19 cellular contexts compared by ENCODE assay signal in the genomic region with DNA sequence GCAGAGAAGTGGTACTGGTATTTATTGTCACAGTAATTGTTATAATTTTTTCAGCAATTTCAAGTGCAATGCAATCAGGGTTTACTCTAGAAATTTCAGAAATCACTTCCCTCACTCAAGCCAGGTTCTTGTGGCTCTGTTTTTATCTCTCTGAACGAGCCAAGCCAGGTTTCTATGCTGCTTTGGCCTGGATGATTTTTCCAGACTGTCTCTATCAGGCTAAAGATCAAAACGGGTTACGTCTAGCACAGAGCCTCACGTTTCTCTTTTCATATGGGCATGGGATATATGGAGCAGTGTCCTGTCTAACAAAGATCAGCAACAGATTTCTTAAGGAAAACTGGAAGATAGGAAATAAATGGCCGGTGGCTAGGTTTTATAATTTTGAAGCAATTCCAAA.
DNase-seq lines count a peak whose midpoint lies in the region; ATAC-seq and TF ChIP-seq lines count a peak whose summit lies in the region.
"Had no signal": no experiment of that assay in that cellular context is flagged by ENCODE, and none has a peak within 500 bp of the region (broad histone marks: within the 10 kb centered on the region; RNA-seq: fewer than 3 reads in every experiment).

No MANE protein-coding gene starts in this region.

- ATAC-seq in SK-N-SH treated with all-trans-retinoic acid at 6 μM for 48 hours, result peak; percentile 6; the same call in 1 of the 3 replicates
- ATAC-seq in GM21529 (IDR thresholded peaks at IDR 0.05; ENCODE audit: unreplicated experiment), result no peak
- ATAC-seq: HCT116 had no signal

- CTCF ChIA-PET in activated CD4-positive, alpha-beta T cell treated with anti-CD3 and anti-CD28 coated beads, Interleukin-2, amount 10 ng/mL, durations not matched to agents 7 days and 5 days (lab: Charles Lee), result no interaction called here

- peak overlapping the region; percentile 93 for H3K27ac Mint-ChIP-seq in glutamatergic neuron (ENCODE audit: unreplicated experiment)
- no peak overlapping the region for H3K27ac Mint-ChIP-seq in activated CD4-positive, alpha-beta T cell treated with anti-CD3 and anti-CD28 coated beads, Interleukin-2, amount 10 ng/mL, durations not matched to agents 7 days and 5 days
- H3K27ac Mint-ChIP-seq: CD8-positive, alpha-beta memory T cell had no signal

- no peaks in the 10 kb centered on the region for H3K9me3 Mint-ChIP-seq in glutamatergic neuron (ENCODE audit: unreplicated experiment)
- H3K9me3 Mint-ChIP-seq in activated CD4-positive, alpha-beta T cell treated with anti-CD3 and anti-CD28 coated beads, Interleukin-2, amount 10 ng/mL, durations not matched to agents 7 days and 5 days, result no peaks in the 10 kb centered on the region

- TF ChIP-seq CTCF in glutamatergic neuron (IDR thresholded peaks at IDR 0.05; ENCODE audit: partially characterized antibody, unreplicated experiment), result no peak

- peaks cover 3% of the 10 kb centered on the region for H3K27me3 Mint-ChIP-seq in glutamatergic neuron (ENCODE audit: unreplicated experiment)
- H3K27me3 Mint-ChIP-seq in activated CD4-positive, alpha-beta T cell treated with anti-CD3 and anti-CD28 coated beads, Interleukin-2, amount 10 ng/mL, durations not matched to agents 7 days and 5 days, result no peaks in the 10 kb centered on the region
- H3K27me3 Mint-ChIP-seq: CD8-positive, alpha-beta memory T cell had no signal

- no peak overlapping the region for H3K4me3 Mint-ChIP-seq in glutamatergic neuron (ENCODE audit: unreplicated experiment)
- no peak overlapping the region for H3K4me3 Mint-ChIP-seq in activated CD4-positive, alpha-beta T cell treated with anti-CD3 and anti-CD28 coated beads, Interleukin-2, amount 10 ng/mL, durations not matched to agents 7 days and 5 days
- H3K4me3 Mint-ChIP-seq: CD8-positive, alpha-beta memory T cell had no signal

- POLR2A ChIA-PET in activated CD4-positive, alpha-beta T cell treated with anti-CD3 and anti-CD28 coated beads, Interleukin-2, amount 10 ng/mL, durations not matched to agents 7 days and 5 days (lab: Charles Lee), result no interaction called here

- peaks cover 30% of the 10 kb centered on the region for H3K4me1 Mint-ChIP-seq in glutamatergic neuron (ENCODE audit: low read depth, unreplicated experiment)
- H3K4me1 Mint-ChIP-seq in activated CD4-positive, alpha-beta T cell treated with anti-CD3 and anti-CD28 coated beads, Interleukin-2, amount 10 ng/mL, durations not matched to agents 7 days and 5 days, result no peaks in the 10 kb centered on the region
- H3K4me1 Mint-ChIP-seq: CD8-positive, alpha-beta memory T cell had no signal

- no peaks in the 10 kb centered on the region for H3K36me3 Mint-ChIP-seq in glutamatergic neuron (ENCODE audit: unreplicated experiment)
- H3K36me3 Mint-ChIP-seq in activated CD4-positive, alpha-beta T cell treated with anti-CD3 and anti-CD28 coated beads, Interleukin-2, amount 10 ng/mL, durations not matched to agents 7 days and 5 days (ENCODE audit: low read depth), result no peaks in the 10 kb centered on the region
- H3K36me3 Mint-ChIP-seq: CD8-positive, alpha-beta memory T cell had no signal

- DNase-seq in NCI-H2171 treated with DMSO at 0.1 percent for 48 hours (lab: John Stamatoyannopoulos, UW), result peak; percentile 30
- DNase-seq in NCI-H2171 (lab: John Stamatoyannopoulos, UW), result no peak
- DNase-seq in glutamatergic neuron, result no peak
- DNase-seq in activated CD4-positive, CD25-positive, alpha-beta regulatory T cell treated with anti-CD3 and anti-CD28 coated beads, Interleukin-2, amount 50 U/mL, for 72 hours, result no peak
- no peak for DNase-seq in activated CD4-positive, alpha-beta T cell treated with anti-CD3 and anti-CD28 coated beads, Interleukin-2, amount 10 ng/mL, durations not matched to agents 7 days and 5 days
- DNase-seq: AML-193; Calu3; CD8-positive, alpha-beta memory T cell; DMS53; GDM1; GOT3; Karpas-422; NCI-H2081; NCI-H2227 treated with DMSO at 0.1 percent for 48 hours; NCI-H510A treated with DMSO at 0.1 percent for 48 hours; OCI-M1 had no signal

TF ChIP-seq in SK-N-SH treated with all-trans-retinoic acid at 6 μM for 48 hours, 23 proteins besides CTCF, POLR2A, EP300 and RAD21:
- TF ChIP-seq ZNF8 (CRISPR knock-in tag; IDR thresholded peaks at IDR 0.05) (no peak), CSDC2 (CRISPR knock-in tag; IDR thresholded peaks at IDR 0.05) (no peak), TOX (CRISPR knock-in tag; IDR thresholded peaks at IDR 0.05; ENCODE audit: borderline replicate concordance) (no peak)
- TF ChIP-seq, protein P1, sequence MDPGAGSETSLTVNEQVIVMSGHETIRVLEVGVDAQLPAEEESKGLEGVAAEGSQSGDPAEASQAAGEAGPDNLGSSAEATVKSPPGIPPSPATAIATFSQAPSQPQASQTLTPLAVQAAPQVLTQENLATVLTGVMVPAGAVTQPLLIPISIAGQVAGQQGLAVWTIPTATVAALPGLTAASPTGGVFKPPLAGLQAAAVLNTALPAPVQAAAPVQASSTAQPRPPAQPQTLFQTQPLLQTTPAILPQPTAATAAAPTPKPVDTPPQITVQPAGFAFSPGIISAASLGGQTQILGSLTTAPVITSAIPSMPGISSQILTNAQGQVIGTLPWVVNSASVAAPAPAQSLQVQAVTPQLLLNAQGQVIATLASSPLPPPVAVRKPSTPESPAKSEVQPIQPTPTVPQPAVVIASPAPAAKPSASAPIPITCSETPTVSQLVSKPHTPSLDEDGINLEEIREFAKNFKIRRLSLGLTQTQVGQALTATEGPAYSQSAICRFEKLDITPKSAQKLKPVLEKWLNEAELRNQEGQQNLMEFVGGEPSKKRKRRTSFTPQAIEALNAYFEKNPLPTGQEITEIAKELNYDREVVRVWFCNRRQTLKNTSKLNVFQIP (CRISPR knock-in tag; IDR thresholded peaks at IDR 0.05; ENCODE audit: borderline replicate concordance, low read depth), result no peak
